Comparison of ENCODE assay signal across 14 cellular contexts in genomic region chr5:19886123-19886921, GRCh38.
DNase-seq lines count a peak whose midpoint lies in the region; ATAC-seq, FAIRE-seq and TF ChIP-seq lines count a peak whose summit lies in the region.
"Had no signal": no experiment of that assay in that cellular context is flagged by ENCODE, and none has a peak within 500 bp of the region (broad histone marks: within the 10 kb centered on the region; RNA-seq: fewer than 3 reads in every experiment).

No MANE protein-coding gene starts in this region.

- TF ChIP-seq CTCF in AG04450 (IDR thresholded peaks at IDR 0.05; ENCODE audit: low read depth, low read length) (no peak), RWPE1 (conservative IDR thresholded peaks at IDR 0.05; ENCODE audit: low read depth) (no peak), fibroblast of pulmonary artery (IDR thresholded peaks at IDR 0.05; ENCODE audit: low read length, missing control alignments) (no peak)

- ATAC-seq in GM18909 (IDR thresholded peaks at IDR 0.05; ENCODE audit: poor library complexity, unreplicated experiment) (no peak), GM21447 (IDR thresholded peaks at IDR 0.05; ENCODE audit: unreplicated experiment) (no peak)

- no peaks in the 10 kb centered on the region for H3K27me3 ChIP-seq in AG04450 (ENCODE audit: control insufficient read depth, insufficient read depth, low read length)
- H3K27me3 ChIP-seq: stomach had no signal

- CTCF ChIA-PET in AG04450 (lab: Charles Lee) (interaction anchor here (0.6 to 1.1 kb wide), 4 partner anchors 13 to 43 kb away, joined by 3 to 4 read pairs (median 3); no protein-coding TSS in a partner anchor), RWPE1 (lab: Yijun Ruan, JAX) (interaction anchor here (0.5 to 1.1 kb wide), 2 partner anchors 278 to 345 kb away, joined by 3 to 4 read pairs; no protein-coding TSS in a partner anchor), HEK293T (lab: Yijun Ruan, JAX) (no interaction called here)

- H3K9me3 ChIP-seq in AG04450 (ENCODE audit: control insufficient read depth, insufficient read depth, low read length) = no peaks in the 10 kb centered on the region
- H3K9me3 ChIP-seq: stomach had no signal

- H3K4me3 ChIP-seq in AG04450 (ENCODE audit: low read depth, low read length) (no peak overlapping the region), fibroblast of pulmonary artery (replicated peaks; ENCODE audit: low read depth, low read length) (no peak overlapping the region)
- H3K4me3 ChIP-seq: stomach had no signal

- POLR2A ChIA-PET in AG04450 (lab: Yijun Ruan, JAX) (no interaction called here), RWPE1 (lab: Yijun Ruan, JAX; ENCODE audit: low non-redundant PET) (no interaction called here), HEK293T (lab: Yijun Ruan, JAX) (no interaction called here)

- FAIRE-seq in HTR-8/SVneo (lab: Jason Lieb, UNC) = peak; percentile 90
- FAIRE-seq: frontal cortex had no signal

- DNase-seq in AG04450 (ENCODE audit: low read depth, low spot score) (peak; percentile 26), HTR-8/SVneo (ENCODE audit: insufficient read length, low spot score) (peak; percentile 32), RWPE1 (ENCODE audit: low spot score) (peak; percentile 26), fibroblast of pulmonary artery (ENCODE audit: low read depth) (peak; percentile 50), HEK293T (ENCODE audit: extremely low spot score) (no peak), NCI-H82 treated with DMSO at 0.1 percent for 48 hours (lab: John Stamatoyannopoulos, UW; ENCODE audit: unreplicated experiment) (no peak)
- DNase-seq: activated CD4-positive, alpha-beta T cell treated with anti-CD3 and anti-CD28 coated beads, Interleukin-2, amount 50 U/mL, for 4 hours; activated naive CD8-positive, alpha-beta T cell treated with anti-CD3 and anti-CD28 coated beads, Interleukin-2, amount 10 ng/mL, durations not matched to agents 7 days and 5 days; NCI-H1048; stomach had no signal

- H3K27ac ChIP-seq in AG04450 (ENCODE audit: low read depth, low read length) (no peak overlapping the region), RWPE1 (no peak overlapping the region)
- H3K27ac ChIP-seq: C4-2B, stomach had no signal

TF ChIP-seq in HEK293T, 16 proteins besides CTCF, POLR2A, EP300 and RAD21:
- TF ChIP-seq FOXA1 (IDR thresholded peaks at IDR 0.05) (no peak), HDGF (IDR thresholded peaks at IDR 0.05; ENCODE audit: borderline replicate concordance) (no peak)

Comparison
In these comparisons a context has a peak if more than half of its experiments do, and no peak if none do; other contexts are left out.
1. DNase-seq: peak in AG04450 (single experiment), HTR-8/SVneo (single experiment), RWPE1 (single experiment) and fibroblast of pulmonary artery (single experiment); none in HEK293T (single experiment) and NCI-H82 treated with DMSO at 0.1 percent for 48 hours (single experiment).